18 cellular contexts compared by ENCODE assay signal in genomic region chr18:2933995-2934394, GRCh38.
"Had no signal": no experiment of that assay in that cellular context is flagged by ENCODE, and none has a peak within 500 bp of the region (broad histone marks: within the 10 kb centered on the region; RNA-seq: fewer than 3 reads in every experiment).

No MANE protein-coding gene starts in this region.

- H3K4me1 Mint-ChIP-seq: neural crest cell had no signal

- H3K27me3 ChIP-seq: ascending aorta, heart left ventricle, upper lobe of right lung had no signal

- H3K9me3 ChIP-seq: ascending aorta, heart left ventricle, prostate gland, upper lobe of right lung had no signal

- H3K9me3 Mint-ChIP-seq: endodermal cell, immature natural killer cell, neural crest cell had no signal

- H3K4me3 Mint-ChIP-seq: endodermal cell, immature natural killer cell, neural crest cell had no signal

- H3K27ac ChIP-seq: ascending aorta, heart left ventricle, prostate gland, SK-N-MC, upper lobe of right lung had no signal

- H3K4me3 ChIP-seq: ascending aorta, heart left ventricle, prostate gland, SK-N-MC, skin epidermis, upper lobe of right lung had no signal

- H3K27ac Mint-ChIP-seq: endodermal cell had no signal

- ATAC-seq: heart left ventricle, right cardiac atrium, upper lobe of right lung had no signal

- FAIRE-seq: bronchial epithelial cell, frontal cortex had no signal

- DNase-seq: activated CD4-positive, alpha-beta T cell treated with anti-CD3 and anti-CD28 coated beads, Interleukin-2, amount 50 U/mL, for 4 hours; endodermal cell; heart left ventricle; immature natural killer cell; mesendoderm; right cardiac atrium; stimulated activated CD4-positive, alpha-beta T cell treated with anti-CD3 and anti-CD28 coated beads, Interleukin-15, amount 100 ng/mL, for 24 hours; stimulated activated CD4-positive, alpha-beta T cell treated with anti-CD3 and anti-CD28 coated beads, Interleukin-4, amount 100 ng/mL, for 1 hour; stimulated activated naive CD4-positive, alpha-beta T cell; T-helper 1 cell; upper lobe of right lung had no signal

- H3K4me1 ChIP-seq: heart left ventricle, prostate gland, upper lobe of right lung had no signal
